In genomic region chr4:168527560-168527959, GRCh38 we compare ENCODE assay signal across 1 cellular context.
TF ChIP-seq lines count a peak whose summit lies in the region.

No MANE protein-coding gene starts in this region.

TF ChIP-seq in IMR-90, 13 proteins besides CTCF, POLR2A, EP300 and RAD21:
- no peak for TF ChIP-seq MXI1 (IDR thresholded peaks at IDR 0.05; ENCODE audit: borderline replicate concordance, low read depth, low read length)
- no peak for TF ChIP-seq RFX5 (IDR thresholded peaks at IDR 0.05; ENCODE audit: low read depth, low read length)
- TF ChIP-seq USF2 (IDR thresholded peaks at IDR 0.05; ENCODE audit: low read depth, low read length) = no peak
- TF ChIP-seq CHD1 (IDR thresholded peaks at IDR 0.05; ENCODE audit: low read depth, low read length) = no peak
- no peak for TF ChIP-seq ELK1 (IDR thresholded peaks at IDR 0.05; ENCODE audit: borderline replicate concordance, low read depth, low read length)
- TF ChIP-seq BHLHE40 (IDR thresholded peaks at IDR 0.05; ENCODE audit: low read depth, low read length) = no peak
- no peak for TF ChIP-seq MAFK (IDR thresholded peaks at IDR 0.05; ENCODE audit: low read depth, low read length)
- no peak for TF ChIP-seq CEBPB (IDR thresholded peaks at IDR 0.05; ENCODE audit: low read depth, low read length)
- no peak for TF ChIP-seq MAZ (IDR thresholded peaks at IDR 0.05; ENCODE audit: borderline replicate concordance, low read depth, low read length)
- no peak for TF ChIP-seq SMC3 (IDR thresholded peaks at IDR 0.05; ENCODE audit: low read depth, low read length)
- TF ChIP-seq RCOR1 (IDR thresholded peaks at IDR 0.05; ENCODE audit: insufficient replicate concordance, low read length) = no peak
- no peak for TF ChIP-seq FOS (IDR thresholded peaks at IDR 0.05; ENCODE audit: low read depth, low read length)
